In genomic region chr16:15807603-15808009, GRCh38 we compare ENCODE assay signal across 18 cellular contexts. TPM values are rescaled to one million over a fixed set of nuclear protein-coding genes. Genes with fewer than 3 reads are reported as not detected.
DNase-seq lines count a peak whose midpoint lies in the region; ATAC-seq, FAIRE-seq and TF ChIP-seq lines count a peak whose summit lies in the region.
"Had no signal": no experiment of that assay in that cellular context is flagged by ENCODE, and none has a peak within 500 bp of the region (broad histone marks: within the 10 kb centered on the region; RNA-seq: fewer than 3 reads in every experiment).

No MANE protein-coding gene starts in this region.

- peak overlapping the region; percentile 51; the same call in 1 of the 2 replicates for H4K91ac ChIP-seq in IMR-90 (ENCODE audit: insufficient read depth, low read depth, low read length)

- H3K9ac ChIP-seq in IMR-90 (ENCODE audit: low read depth, low read length) (peak overlapping the region; percentile 8; the same call in 1 of the 2 replicates), iPS-20b (ENCODE audit: low read depth, low read length) (peak overlapping the region; percentile 58; the same call in 1 of the 2 replicates)

- no peak overlapping the region for H2AK9ac ChIP-seq in IMR-90 (replicated peaks; ENCODE audit: low read depth, low read length, poor library complexity)

- H3K4me3 ChIP-seq in IMR-90 (ENCODE audit: insufficient read depth, low read depth, low read length) (no peak overlapping the region), iPS-20b (ENCODE audit: low read length) (no peak overlapping the region), stomach (no peak overlapping the region), small intestine (ENCODE audit: low read depth in 1 of 2, low read length in 2 of 2) (no peak overlapping the region)
- H3K4me3 ChIP-seq: dorsolateral prefrontal cortex, Peyer's patch had no signal

- CTCF ChIA-PET in IMR-90 (lab: Yijun Ruan, JAX) = no interaction called here

- H3K36me3 ChIP-seq in IMR-90 (ENCODE audit: control insufficient read depth, insufficient read depth, low read length) = no peaks in the 10 kb centered on the region
- H3K36me3 ChIP-seq in iPS-20b (ENCODE audit: insufficient read depth, low read depth, low read length) = no peaks in the 10 kb centered on the region
- no peaks in the 10 kb centered on the region for H3K36me3 ChIP-seq in stomach
- H3K36me3 ChIP-seq in small intestine (ENCODE audit: control insufficient read depth in 2 of 2, insufficient read depth in 2 of 2, low read length in 2 of 2) = no peaks in the 10 kb centered on the region
- H3K36me3 ChIP-seq: Peyer's patch had no signal

- no peak for TF ChIP-seq POLR2A in IMR-90 (IDR thresholded peaks at IDR 0.05; ENCODE audit: low read depth, low read length)
- TF ChIP-seq POLR2A in stomach (IDR thresholded peaks at IDR 0.05) = no peak

- TF ChIP-seq EP300 in stomach (IDR thresholded peaks at IDR 0.05) = no peak

- peak overlapping the region in 1 of 2 experiments; percentile 27; a peak in 2 of 4 replicates for H4K8ac ChIP-seq in IMR-90 (ENCODE audit: low read depth in 2 of 2, low read length in 2 of 2)

- in situ Hi-C loops in IMR-90 (cut with MboI; ENCODE audit: low sequenced_read_pairs) = no loop called here

- no peak overlapping the region for H2BK5ac ChIP-seq in IMR-90 (ENCODE audit: low read depth, low read length, poor library complexity, severe bottlenecking)

- ATAC-seq in IMR-90 (ENCODE audit: low read depth) (peak; percentile 71), GM18858 (IDR thresholded peaks at IDR 0.05; ENCODE audit: unreplicated experiment) (no peak)

- peak overlapping the region; percentile 21; the same call in 1 of the 2 replicates for H3K27ac ChIP-seq in IMR-90 (ENCODE audit: insufficient read depth, low read length)
- no peak overlapping the region for H3K27ac ChIP-seq in iPS-20b (ENCODE audit: low read length)
- peak overlapping the region in 4 of 5 donors; percentile 41 to 85 (median 73) for H3K27ac ChIP-seq in stomach
- H3K27ac ChIP-seq in small intestine (ENCODE audit: low read depth in 1 of 2, low read length in 1 of 2) = no peak overlapping the region
- H3K27ac ChIP-seq: C4-2B had no signal

- TF ChIP-seq CTCF in IMR-90 (conservative IDR thresholded peaks at IDR 0.05; ENCODE audit: low read depth, low read length) (no peak), stomach (IDR thresholded peaks at IDR 0.05) (no peak)

- H3K18ac ChIP-seq in IMR-90 (ENCODE audit: low read depth, low read length) = no peak overlapping the region; the same call in 1 of the 2 replicates

- H2AK5ac ChIP-seq in IMR-90 (ENCODE audit: low read depth, low read length) = no peak overlapping the region

- intact Hi-C loops in IMR-90 (cut with micrococcal nuclease) (no loop called here), stomach (cut with DNase I; ENCODE audit: low total_unique reads) (no loop called here)

- H3K23ac ChIP-seq in IMR-90 (ENCODE audit: low read depth, low read length) = no peak overlapping the region

- H4K5ac ChIP-seq in IMR-90 (ENCODE audit: low read depth, low read length) = peak overlapping the region; percentile 70; the same call in 1 of the 2 replicates

- no peak overlapping the region for H2BK15ac ChIP-seq in IMR-90 (ENCODE audit: low read depth, low read length)

- peak overlapping the region; percentile 27; the same call in 1 of the 2 replicates for H2BK120ac ChIP-seq in IMR-90 (ENCODE audit: low read depth, low read length)

- no peaks in the 10 kb centered on the region; the same call in 1 of the 2 replicates for H3K9me1 ChIP-seq in IMR-90 (ENCODE audit: insufficient read depth, low read length)

- no peak for TF ChIP-seq RAD21 in IMR-90 (IDR thresholded peaks at IDR 0.05; ENCODE audit: low read length)

- dilution Hi-C loops in IMR-90 (cut with HindIII; ENCODE audit: low sequenced_read_pairs, unreplicated experiment) = no loop called here

- BruUV-seq in IMR-90 (replicated peaks; lab: Mats Ljungman, UMichigan) = no TSS peak

- no peak overlapping the region for H2BK20ac ChIP-seq in IMR-90 (ENCODE audit: low read depth, low read length)

- 0 out of 2 replicates have a peak overlapping the region, but pooled peaks have one; percentile 8 for H3K14ac ChIP-seq in IMR-90 (replicated peaks; ENCODE audit: low read depth, low read length)

- H3K27me3 ChIP-seq in IMR-90 (ENCODE audit: control insufficient read depth, insufficient read depth, low read length) (peaks cover 3% of the 10 kb centered on the region; the same call in 1 of the 2 replicates), iPS-20b (ENCODE audit: insufficient read depth, low read length) (peaks cover 5% of the 10 kb centered on the region; the same call in 1 of the 2 replicates), stomach (peaks cover 0 to 6% (median 0%) of the 10 kb centered on the region in 3 donors), small intestine (ENCODE audit: control insufficient read depth in 2 of 2, insufficient read depth in 2 of 2, low read length in 2 of 2) (no peaks in the 10 kb centered on the region)
- H3K27me3 ChIP-seq: Peyer's patch had no signal

- POLR2A ChIA-PET in IMR-90 (lab: Charles Lee; ENCODE audit: unreplicated experiment) = no interaction called here

- H3K56ac ChIP-seq in IMR-90 (ENCODE audit: extremely low read depth, insufficient read depth, low read length) = no peak overlapping the region

- H3K4me1 ChIP-seq in IMR-90 (ENCODE audit: control insufficient read depth, insufficient read depth, low read length) (peaks cover 16% of the 10 kb centered on the region), iPS-20b (ENCODE audit: insufficient read depth, low read length) (peaks cover 3% of the 10 kb centered on the region; the same call in 1 of the 2 replicates), stomach (peaks cover 10 to 69% (median 38%) of the 10 kb centered on the region in 4 donors), small intestine (ENCODE audit: control insufficient read depth in 2 of 2, insufficient read depth in 1 of 2, low read depth in 1 of 2, low read length in 1 of 2) (no peaks in the 10 kb centered on the region)

- H4K20me1 ChIP-seq in IMR-90 (ENCODE audit: insufficient read depth, low read length) = no peaks in the 10 kb centered on the region

- peak overlapping the region; percentile 29; the same call in 1 of the 2 replicates for H3K4ac ChIP-seq in IMR-90 (ENCODE audit: low read depth, low read length)

- DNase-seq in IMR-90 (peak; percentile 45), astrocyte of the hippocampus (ENCODE audit: low read depth, low spot score) (peak; percentile 59), stomach (no peak), HuH-7 (ENCODE audit: low spot score) (no peak), small intestine (no peak)
- DNase-seq: activated CD4-positive, CD25-positive, alpha-beta regulatory T cell treated with anti-CD3 and anti-CD28 coated beads, Interleukin-2, amount 50 U/mL, for 72 hours; activated T-cell treated with anti-CD3 and anti-CD28 coated beads for 4 hours; dorsolateral prefrontal cortex; NCI-H1930; NCI-H526 treated with DMSO at 0.1 percent for 48 hours; Peyer's patch; stimulated activated CD4-positive, alpha-beta T cell treated with anti-CD3 and anti-CD28 coated beads, Interleukin-2, amount 100 ng/mL, for 48 hours; SW 1271 had no signal

- H3K9me3 ChIP-seq in IMR-90 (ENCODE audit: control insufficient read depth, insufficient read depth, low read length) = peaks cover 5% of the 10 kb centered on the region
- H3K9me3 ChIP-seq in iPS-20b (ENCODE audit: insufficient read depth, low read depth, low read length) = no peaks in the 10 kb centered on the region
- H3K9me3 ChIP-seq in stomach = no peaks in the 10 kb centered on the region
- H3K9me3 ChIP-seq in small intestine (ENCODE audit: control insufficient read depth, low read depth) = no peaks in the 10 kb centered on the region
- H3K9me3 ChIP-seq: Peyer's patch had no signal

- no peaks in the 10 kb centered on the region for H3K79me1 ChIP-seq in IMR-90 (ENCODE audit: low read depth in 1 of 2, low read length in 2 of 2)

- WGBS in IMR-90 (ENCODE audit: extremely low coverage in 2 of 2, insufficient read length in 1 of 2), 2 experiments = 37% methylated on average over 4 of the region's 11 CpGs; no CpG with 5 or more reads in 1 of the 2 experiments
- 21 to 50% (median 45%) methylated on average over 10 to 11 of the region's 11 CpGs for WGBS in stomach, 5 donors
- WGBS in small intestine, 3 donors = 44 to 60% (median 59%) methylated on average over 10 to 11 of the region's 11 CpGs

- peak overlapping the region; percentile 73 for H2AFZ ChIP-seq in IMR-90 (replicated peaks; ENCODE audit: low read length, poor library complexity)

- no peak overlapping the region for H3K4me2 ChIP-seq in IMR-90 (ENCODE audit: low read depth, low read length)

- no peak for FAIRE-seq in small intestine (lab: Jason Lieb, UNC)
- FAIRE-seq: G401.6, keratinocyte had no signal

TF ChIP-seq in IMR-90, 13 proteins besides CTCF, POLR2A, EP300 and RAD21:
- TF ChIP-seq FOS (IDR thresholded peaks at IDR 0.05; ENCODE audit: low read depth, low read length) (no peak), SMC3 (IDR thresholded peaks at IDR 0.05; ENCODE audit: low read depth, low read length) (no peak), BHLHE40 (IDR thresholded peaks at IDR 0.05; ENCODE audit: low read depth, low read length) (peak; percentile 83; the same call in 1 of the 2 replicates)

RNA-seq across cellular contexts. Expression of gene MYH11, which starts 49.2 kb away (rescaled TPM):
- total RNA-seq in IMR-90 (2012; rRNA removed) (under 0.01 TPM in 2 replicates), stomach (1,000 to 10,000 TPM in 4 of 5 donors, 100 to 1,000 TPM in 1; 496 to 3,048 (median 1,297) TPM)
- polyA plus RNA-seq in IMR-90 (2012; rRNA removed) (0.03 and 0.12 TPM in 2 replicates), stomach (100 to 1,000 TPM in 1 of 3 donors, 10 to 100 TPM in 2; 33.8 to 494 (median 44.0) TPM), small intestine (10 to 100 TPM in 2 of 3 donors, 1 to 10 TPM in 1; 3.4 to 89.6 (median 14.3) TPM)
- under 0.01 and 0.02 TPM in 2 replicates for polyA plus RNA-seq in IMR-90 (2012; cell fraction: cytosol; rRNA removed)
- 0.01 and 0.02 TPM in 2 replicates for polyA plus RNA-seq in IMR-90 (2012; cell fraction: nucleus; rRNA removed; ENCODE audit: low replicate concordance)
- polyA plus RNA-seq: keratinocyte had no signal

Comparison
In these comparisons a context has a peak if more than half of its experiments do, and no peak if none do; other contexts are left out.
1. DNase-seq: peak in IMR-90 (single experiment) and astrocyte of the hippocampus (single experiment); none in stomach (single experiment), HuH-7 (single experiment) and small intestine (single experiment).
2. H3K27ac ChIP-seq: peak in IMR-90 (single experiment) and stomach (4 of 5); none in iPS-20b (single experiment) and small intestine (0 of 2).